Comparison of ENCODE assay signal across 22 cellular contexts in the genomic region with DNA sequence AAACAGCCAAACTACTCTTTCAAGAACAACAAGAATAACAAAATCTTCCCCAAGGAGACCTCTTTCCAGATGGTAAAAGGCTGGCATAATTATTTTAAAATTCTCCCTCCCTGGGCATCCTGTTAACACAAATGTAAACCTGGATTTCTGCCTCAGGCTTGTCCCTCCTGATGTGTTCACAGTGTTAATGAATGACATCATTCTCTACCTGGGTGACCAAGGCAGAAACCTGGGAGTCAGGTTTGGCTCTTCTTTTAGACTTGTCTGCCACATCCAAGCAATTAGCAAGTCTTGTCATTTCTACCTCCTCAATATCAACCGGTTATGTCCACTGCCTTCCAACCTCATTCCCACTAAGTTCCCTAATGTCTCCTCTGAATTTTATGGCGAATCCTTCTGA.
"Had no signal": no experiment of that assay in that cellular context is flagged by ENCODE, and none has a peak within 500 bp of the region (broad histone marks: within the 10 kb centered on the region; RNA-seq: fewer than 3 reads in every experiment).

No MANE protein-coding gene starts in this region.

- DNase-seq: effector memory CD4-positive, alpha-beta T cell; immature natural killer cell; left cardiac atrium; left ventricle myocardium inferior; lower lobe of right lung; mesenchymal stem cell; naive B cell; psoas muscle; retina; spleen; stimulated activated CD4-positive, alpha-beta T cell treated with anti-CD3 and anti-CD28 coated beads, Interleukin-15, amount 100 ng/mL, for 24 hours; stimulated activated CD4-positive, alpha-beta T cell treated with anti-CD3 and anti-CD28 coated beads, Interleukin-1b, Interleukin-23, amount 100 ng/mL, for 48 hours; stimulated activated CD4-positive, alpha-beta T cell treated with anti-CD3 and anti-CD28 coated beads, Interleukin-4, amount 100 ng/mL, for 4 hours; stimulated activated naive CD4-positive, alpha-beta T cell; stomach; substantia nigra; transverse colon had no signal

- ATAC-seq: foreskin keratinocyte, left cardiac atrium, lower lobe of right lung, psoas muscle, sciatic nerve had no signal

- H3K4me3 ChIP-seq: left ventricle myocardium inferior, lower lobe of right lung, psoas muscle, spleen, stomach, thoracic aorta, transverse colon had no signal

- H3K9me3 ChIP-seq: left ventricle myocardium inferior, lower lobe of right lung, psoas muscle, spleen, stomach, thoracic aorta, transverse colon had no signal

- H3K36me3 ChIP-seq: left ventricle myocardium inferior, lower lobe of right lung, spleen, stomach, thoracic aorta, transverse colon had no signal

- FAIRE-seq: endometrium, keratinocyte had no signal

- H3K27ac ChIP-seq: foreskin keratinocyte, left ventricle myocardium inferior, lower lobe of right lung, psoas muscle, spleen, stomach, thoracic aorta, transverse colon had no signal

- H3K4me1 ChIP-seq: left ventricle myocardium inferior, psoas muscle, stomach, transverse colon had no signal

- H3K27me3 ChIP-seq: foreskin keratinocyte, spleen, stomach, transverse colon had no signal
